Comparison of ENCODE assay signal across 9 cellular contexts in the genomic region with DNA sequence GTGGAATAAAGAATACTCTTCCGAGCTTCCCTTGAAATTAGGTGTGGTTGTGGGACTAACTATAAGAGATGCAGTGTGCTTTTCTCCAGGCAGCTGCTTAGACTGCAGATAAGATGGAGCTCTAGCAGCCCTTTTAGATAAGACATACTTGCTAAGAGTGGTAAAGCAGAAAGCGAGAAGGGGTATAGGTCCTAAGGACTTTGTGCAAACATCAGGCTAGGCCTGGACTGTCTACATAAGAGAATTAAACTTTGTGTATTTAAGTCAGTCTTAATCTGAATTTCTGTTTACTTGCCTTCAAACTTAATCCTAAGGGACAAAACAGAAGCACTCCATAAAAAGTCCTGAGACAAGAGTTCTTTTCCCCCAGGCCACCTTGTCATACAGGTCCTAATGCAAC.
"Had no signal": no experiment of that assay in that cellular context is flagged by ENCODE, and none has a peak within 500 bp of the region (broad histone marks: within the 10 kb centered on the region; RNA-seq: fewer than 3 reads in every experiment).

No MANE protein-coding gene starts in this region.

- H3K4me3 ChIP-seq: GM23248, HAP-1 had no signal

- H3K27ac Mint-ChIP-seq: HFFc6, IgD-negative memory B cell had no signal

- H3K9me3 Mint-ChIP-seq: HFFc6 had no signal

- ATAC-seq: HCT116, HepG2 had no signal

- H3K27ac ChIP-seq: GM23248, HL-60 had no signal

- H3K4me3 Mint-ChIP-seq: HFFc6, IgD-negative memory B cell had no signal

- H3K9ac ChIP-seq: GM23248 had no signal

- H3K36me3 ChIP-seq: HAP-1 had no signal

- H3K27me3 Mint-ChIP-seq: IgD-negative memory B cell had no signal

- DNase-seq: GM23248, GOT3, H7, HFFc6 had no signal

- H3K9me3 ChIP-seq: HAP-1 had no signal

- H3K4me1 Mint-ChIP-seq: IgD-negative memory B cell had no signal
